Comparison of ENCODE assay signal across 8 cellular contexts in the genomic region with DNA sequence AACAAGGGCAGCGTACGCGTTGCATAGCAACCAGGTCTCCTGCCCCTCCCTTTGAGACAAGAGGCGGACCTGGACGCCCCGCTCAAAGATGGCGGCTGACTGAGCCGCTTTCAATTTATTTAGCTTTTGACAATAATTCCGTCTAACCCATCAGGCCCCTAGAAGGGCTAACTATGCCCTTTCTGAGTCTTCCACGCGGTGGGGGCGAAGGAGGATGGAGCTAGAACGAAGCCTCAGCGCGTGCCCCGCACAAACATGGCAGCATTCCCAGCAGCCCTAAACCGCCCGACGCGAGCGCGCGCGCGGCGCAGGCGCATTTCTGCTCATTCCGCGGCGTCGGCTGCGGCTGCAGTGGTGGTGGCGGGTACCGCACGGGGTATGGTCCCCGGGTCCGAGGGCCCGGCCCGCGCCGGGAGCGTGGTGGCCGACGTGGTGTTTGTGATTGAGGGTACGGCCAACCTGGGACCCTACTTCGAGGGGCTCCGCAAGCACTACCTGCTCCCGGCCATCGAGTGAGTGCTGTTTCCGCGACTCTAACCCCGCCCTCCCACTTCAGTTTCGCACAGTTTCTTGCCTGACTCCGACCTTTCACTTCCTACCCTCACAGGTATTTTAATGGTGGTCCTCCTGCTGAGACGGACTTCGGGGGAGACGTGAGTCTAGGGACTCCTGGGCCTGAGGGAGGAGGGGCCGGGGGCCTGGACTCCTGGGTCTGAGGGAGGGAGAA.
DNase-seq lines count a peak whose midpoint lies in the region; ATAC-seq and TF ChIP-seq lines count a peak whose summit lies in the region.

A gene (plus strand): TSS at position 326 of the 727 bp plus-strand sequence. CDS start 53 bp downstream, at position 379.

- H3K9me3 Mint-ChIP-seq in nephron = no peaks in the 10 kb centered on the region
- H3K9me3 Mint-ChIP-seq in stimulated activated naive CD8-positive, alpha-beta T cell treated with anti-CD3 and anti-CD28 coated beads, Interleukin-15, Interleukin-2, amounts not matched to agents 100 ng/mL and 50 ng/mL, for 24 hours = no peaks in the 10 kb centered on the region

- peaks cover 3% of the 10 kb centered on the region for H3K27me3 Mint-ChIP-seq in nephron (ENCODE audit: low read depth)
- H3K27me3 Mint-ChIP-seq in stimulated activated naive CD8-positive, alpha-beta T cell treated with anti-CD3 and anti-CD28 coated beads, Interleukin-15, Interleukin-2, amounts not matched to agents 100 ng/mL and 50 ng/mL, for 24 hours = no peaks in the 10 kb centered on the region

- peaks cover 11% of the 10 kb centered on the region for H3K36me3 Mint-ChIP-seq in nephron (ENCODE audit: low read depth)
- no peaks in the 10 kb centered on the region for H3K36me3 Mint-ChIP-seq in stimulated activated naive CD8-positive, alpha-beta T cell treated with anti-CD3 and anti-CD28 coated beads, Interleukin-15, Interleukin-2, amounts not matched to agents 100 ng/mL and 50 ng/mL, for 24 hours (ENCODE audit: low read depth)

- ATAC-seq in GM21825 (IDR thresholded peaks at IDR 0.05; ENCODE audit: unreplicated experiment) = peak; percentile 74

- H3K4me3 Mint-ChIP-seq in nephron = peak within 1 kb of the TSS; percentile 100
- peak within 1 kb of the TSS; percentile 92 for H3K4me3 Mint-ChIP-seq in stimulated activated naive CD8-positive, alpha-beta T cell treated with anti-CD3 and anti-CD28 coated beads, Interleukin-15, Interleukin-2, amounts not matched to agents 100 ng/mL and 50 ng/mL, for 24 hours

- DNase-seq in EH (ENCODE audit: low read depth) = peak; percentile 85
- DNase-seq in Kasumi-1 (lab: John Stamatoyannopoulos, UW) = peak; percentile 75 to 76
- peak; percentile 91 for DNase-seq in RPMI8226
- peak; percentile 85 for DNase-seq in activated effector memory CD4-positive, alpha-beta T cell treated with Interleukin-2 at 50 U/mL for 16 hours
- DNase-seq in fibroblast of pulmonary artery (ENCODE audit: low read depth) = peak; percentile 87

- H3K4me1 Mint-ChIP-seq in nephron = peaks cover 27% of the 10 kb centered on the region
- H3K4me1 Mint-ChIP-seq in stimulated activated naive CD8-positive, alpha-beta T cell treated with anti-CD3 and anti-CD28 coated beads, Interleukin-15, Interleukin-2, amounts not matched to agents 100 ng/mL and 50 ng/mL, for 24 hours (ENCODE audit: low read depth) = peaks cover 32% of the 10 kb centered on the region

- peak within 1 kb of the TSS; percentile 99 to 100 (median 99) for H3K27ac Mint-ChIP-seq in nephron
- peak within 1 kb of the TSS; percentile 99 for H3K27ac Mint-ChIP-seq in stimulated activated naive CD8-positive, alpha-beta T cell treated with anti-CD3 and anti-CD28 coated beads, Interleukin-15, Interleukin-2, amounts not matched to agents 100 ng/mL and 50 ng/mL, for 24 hours

- peak within 1 kb of the TSS; percentile 99 for H3K4me3 ChIP-seq in fibroblast of pulmonary artery (replicated peaks; ENCODE audit: low read depth, low read length)

- TF ChIP-seq CTCF in fibroblast of pulmonary artery (IDR thresholded peaks at IDR 0.05; ENCODE audit: low read length, missing control alignments) (no peak), nephron (IDR thresholded peaks at IDR 0.05; ENCODE audit: unreplicated experiment in 3 of 3) (peak in 2 of 3 experiments; percentile 53 to 58)

Comparison
In these comparisons a context has a peak if more than half of its experiments do, and no peak if none do; other contexts are left out.
1. Peak in every context shown above with its lines: DNase-seq, ATAC-seq and H3K4me3 ChIP-seq.